Comparison of ENCODE assay signal across 8 cellular contexts in genomic region chr20:4813839-4814695, GRCh38. TPM values are rescaled to one million over a fixed set of nuclear protein-coding genes. Genes with fewer than 3 reads are reported as not detected.
DNase-seq lines count a peak whose midpoint lies in the region; ATAC-seq and TF ChIP-seq lines count a peak whose summit lies in the region.

No MANE protein-coding gene starts in this region.

- peaks cover 0 to 38% of the 10 kb centered on the region in 2 donors for H3K4me1 ChIP-seq in right atrium auricular region
- H3K4me1 ChIP-seq in PC-9 (replicated peaks; ENCODE audit: insufficient read depth) = no peaks in the 10 kb centered on the region

- H3K4me1 Mint-ChIP-seq in CD14-positive monocyte = peaks cover 93% of the 10 kb centered on the region
- H3K4me1 Mint-ChIP-seq in activated CD8-positive, alpha-beta T cell treated with anti-CD3 and anti-CD28 coated beads for 36 hours (ENCODE audit: low read depth) = peaks cover 64% of the 10 kb centered on the region
- H3K4me1 Mint-ChIP-seq in stimulated activated naive B cell treated with anti-CD40 and anti-IgM and Interleukin-4, amounts not matched to agents 10 μg/mL and 1 μg/mL and 100 μg/mL, for 72 hours = peaks cover 71 to 97% of the 10 kb centered on the region in 2 donors

- no peaks in the 10 kb centered on the region for H3K36me3 ChIP-seq in right atrium auricular region
- no peaks in the 10 kb centered on the region for H3K36me3 ChIP-seq in PC-9 (ENCODE audit: low read depth)

- POLR2A ChIA-PET in activated CD8-positive, alpha-beta T cell treated with anti-CD3 and anti-CD28 coated beads for 36 hours (lab: Charles Lee) = interaction anchor here (0.6 to 3.5 kb wide), 12 partner anchors 8 to 1891 kb away, joined by 3 to 21 read pairs (median 4); partner anchors contain the start of genes CDS2 and PCNA
- POLR2A ChIA-PET in PC-9 (lab: Charles Lee; ENCODE audit: unreplicated experiment) = no interaction called here

- no peaks in the 10 kb centered on the region for H3K27me3 ChIP-seq in right atrium auricular region
- no peaks in the 10 kb centered on the region for H3K27me3 ChIP-seq in PC-9 (ENCODE audit: insufficient read depth, low read depth)

- intact Hi-C loops in CD14-positive monocyte (cut with micrococcal nuclease) (loop anchor here in 1 of 2 donors (2.0 to 10.0 kb wide), 2 partner anchors 13 to 271 kb away; no protein-coding TSS in a partner anchor), PC-9 (cut with micrococcal nuclease; ENCODE audit: unreplicated experiment) (no loop called here)
- intact Hi-C loops in activated CD8-positive, alpha-beta T cell treated with anti-CD3 and anti-CD28 coated beads for 36 hours (cut with micrococcal nuclease) = no loop called here

- no peaks in the 10 kb centered on the region for H3F3A ChIP-seq in PC-9 (ENCODE audit: insufficient read depth, low read depth)

- no peaks in the 10 kb centered on the region for H4K20me1 ChIP-seq in PC-9 (ENCODE audit: insufficient read depth)

- H3K79me2 ChIP-seq in PC-9 (ENCODE audit: low read depth) = no peaks in the 10 kb centered on the region

- no peaks in the 10 kb centered on the region for H3K9me2 ChIP-seq in PC-9 (ENCODE audit: insufficient read depth)

- no peak overlapping the region for H2AFZ ChIP-seq in PC-9

- TF ChIP-seq CTCF in CD14-positive monocyte (IDR thresholded peaks at IDR 0.05) = peak; percentile 15
- no peak for TF ChIP-seq CTCF in activated CD8-positive, alpha-beta T cell treated with anti-CD3 and anti-CD28 coated beads for 36 hours (IDR thresholded peaks at IDR 0.05)
- TF ChIP-seq CTCF in right atrium auricular region (IDR thresholded peaks at IDR 0.05) = no peak
- TF ChIP-seq CTCF in PC-9 (conservative IDR thresholded peaks at IDR 0.05) = no peak

- ATAC-seq in GM19438 (IDR thresholded peaks at IDR 0.05; ENCODE audit: low read depth, unreplicated experiment) (peak; percentile 45), HG03460 (IDR thresholded peaks at IDR 0.05; ENCODE audit: unreplicated experiment) (peak; percentile 45)
- peak; percentile 68 for ATAC-seq in activated CD8-positive, alpha-beta T cell treated with anti-CD3 and anti-CD28 coated beads for 36 hours
- ATAC-seq in stimulated activated naive B cell treated with anti-CD40 and anti-IgM and Interleukin-4, amounts not matched to agents 10 μg/mL and 1 μg/mL and 100 μg/mL, for 72 hours (replicated peaks) = peak; percentile 58 to 61

- CTCF ChIA-PET in activated CD8-positive, alpha-beta T cell treated with anti-CD3 and anti-CD28 coated beads for 36 hours (lab: Charles Lee) = interaction anchor here (0.6 to 1.4 kb wide), 5 partner anchors 14 to 379 kb away, joined by 3 to 4 read pairs (median 3); partner anchors contain the start of gene CDS2
- CTCF ChIA-PET in PC-9 (lab: Charles Lee) = interaction anchor here (0.6 kb wide), 1 partner anchor 141 kb away, joined by 3 read pairs; no protein-coding TSS in a partner anchor

- H3K27me3 Mint-ChIP-seq in CD14-positive monocyte (ENCODE audit: low read depth in 3 of 3) = peaks cover 0 to 3% (median 0%) of the 10 kb centered on the region in 3 donors
- H3K27me3 Mint-ChIP-seq in activated CD8-positive, alpha-beta T cell treated with anti-CD3 and anti-CD28 coated beads for 36 hours = no peaks in the 10 kb centered on the region
- H3K27me3 Mint-ChIP-seq in stimulated activated naive B cell treated with anti-CD40 and anti-IgM and Interleukin-4, amounts not matched to agents 10 μg/mL and 1 μg/mL and 100 μg/mL, for 72 hours = no peaks in the 10 kb centered on the region

- H3K4me3 ChIP-seq in right atrium auricular region = peak overlapping the region in 1 of 2 donors; percentile 11
- no peak overlapping the region for H3K4me3 ChIP-seq in PC-9

- no peak overlapping the region for H3K4me2 ChIP-seq in PC-9

- H3K4me3 Mint-ChIP-seq in CD14-positive monocyte = peak overlapping the region; percentile 86 to 94
- peak overlapping the region; percentile 100 for H3K4me3 Mint-ChIP-seq in activated CD8-positive, alpha-beta T cell treated with anti-CD3 and anti-CD28 coated beads for 36 hours
- peak overlapping the region; percentile 88 to 93 for H3K4me3 Mint-ChIP-seq in stimulated activated naive B cell treated with anti-CD40 and anti-IgM and Interleukin-4, amounts not matched to agents 10 μg/mL and 1 μg/mL and 100 μg/mL, for 72 hours

- H3K36me3 Mint-ChIP-seq in CD14-positive monocyte = peaks cover 48 to 79% of the 10 kb centered on the region in 2 donors
- H3K36me3 Mint-ChIP-seq in activated CD8-positive, alpha-beta T cell treated with anti-CD3 and anti-CD28 coated beads for 36 hours (ENCODE audit: low read depth) = peaks cover 50% of the 10 kb centered on the region
- peaks cover 57 to 86% of the 10 kb centered on the region in 2 donors for H3K36me3 Mint-ChIP-seq in stimulated activated naive B cell treated with anti-CD40 and anti-IgM and Interleukin-4, amounts not matched to agents 10 μg/mL and 1 μg/mL and 100 μg/mL, for 72 hours

- DNase-seq in CD14-positive monocyte (ENCODE audit: low spot score) = peak; percentile 77
- peak; percentile 70 for DNase-seq in activated CD8-positive, alpha-beta T cell treated with anti-CD3 and anti-CD28 coated beads for 36 hours
- no peak for DNase-seq in right atrium auricular region (ENCODE audit: low spot score)
- DNase-seq in stimulated activated naive B cell treated with anti-CD40 and anti-IgM and Interleukin-4, amounts not matched to agents 10 μg/mL and 1 μg/mL and 100 μg/mL, for 72 hours = peak; percentile 83
- no peak for DNase-seq in NCI-H510A (lab: John Stamatoyannopoulos, UW)
- no peak for DNase-seq in PC-9

- H3K9me3 ChIP-seq in right atrium auricular region (no peaks in the 10 kb centered on the region), PC-9 (ENCODE audit: insufficient read depth, low read depth) (no peaks in the 10 kb centered on the region)

- BruUV-seq in PC-9 (replicated peaks; lab: Mats Ljungman, UMichigan) = no TSS peak

- peak overlapping the region; percentile 100 for H3K27ac Mint-ChIP-seq in CD14-positive monocyte
- peak overlapping the region; percentile 100 for H3K27ac Mint-ChIP-seq in activated CD8-positive, alpha-beta T cell treated with anti-CD3 and anti-CD28 coated beads for 36 hours
- peak overlapping the region; percentile 100 for H3K27ac Mint-ChIP-seq in stimulated activated naive B cell treated with anti-CD40 and anti-IgM and Interleukin-4, amounts not matched to agents 10 μg/mL and 1 μg/mL and 100 μg/mL, for 72 hours

- no peaks in the 10 kb centered on the region for H3K9me3 Mint-ChIP-seq in CD14-positive monocyte
- H3K9me3 Mint-ChIP-seq in activated CD8-positive, alpha-beta T cell treated with anti-CD3 and anti-CD28 coated beads for 36 hours = no peaks in the 10 kb centered on the region
- H3K9me3 Mint-ChIP-seq in stimulated activated naive B cell treated with anti-CD40 and anti-IgM and Interleukin-4, amounts not matched to agents 10 μg/mL and 1 μg/mL and 100 μg/mL, for 72 hours = peaks cover 4% of the 10 kb centered on the region in 2 donors

- H3K27ac ChIP-seq in right atrium auricular region (peak overlapping the region; percentile 53 to 58), PC-9 (no peak overlapping the region)

RNA-seq across cellular contexts. Expression of gene RASSF2, which starts 9.3 kb away (rescaled TPM):
- 100 to 1,000 TPM; 167 to 214 TPM for polyA plus RNA-seq in CD14-positive monocyte
- total RNA-seq in activated CD8-positive, alpha-beta T cell treated with anti-CD3 and anti-CD28 coated beads for 36 hours = 10 to 100 TPM; 33.7 to 36.2 TPM
- total RNA-seq in right atrium auricular region (10 to 100 TPM in 1 of 2 donors, 1 to 10 TPM in 1; 5.7 to 10.3 TPM), PC-9 (2021) (8.2 and 9.4 TPM in 2 replicates)

Comparison
In these comparisons a context has a peak if more than half of its experiments do, and no peak if none do; other contexts are left out.
1. DNase-seq: peak in CD14-positive monocyte (single experiment), activated CD8-positive, alpha-beta T cell treated with anti-CD3 and anti-CD28 coated beads for 36 hours (single experiment) and stimulated activated naive B cell treated with anti-CD40 and anti-IgM and Interleukin-4, amounts not matched to agents 10 μg/mL and 1 μg/mL and 100 μg/mL, for 72 hours (single experiment); none in right atrium auricular region (single experiment), NCI-H510A (single experiment) and PC-9 (0 of 2).
2. Peak in every context shown above with its lines, with median percentiles within 50 percentile points of each other: H3K27ac Mint-ChIP-seq, H3K4me3 Mint-ChIP-seq and ATAC-seq.